ENCODE assay signal across 28 cellular contexts in the genomic region with DNA sequence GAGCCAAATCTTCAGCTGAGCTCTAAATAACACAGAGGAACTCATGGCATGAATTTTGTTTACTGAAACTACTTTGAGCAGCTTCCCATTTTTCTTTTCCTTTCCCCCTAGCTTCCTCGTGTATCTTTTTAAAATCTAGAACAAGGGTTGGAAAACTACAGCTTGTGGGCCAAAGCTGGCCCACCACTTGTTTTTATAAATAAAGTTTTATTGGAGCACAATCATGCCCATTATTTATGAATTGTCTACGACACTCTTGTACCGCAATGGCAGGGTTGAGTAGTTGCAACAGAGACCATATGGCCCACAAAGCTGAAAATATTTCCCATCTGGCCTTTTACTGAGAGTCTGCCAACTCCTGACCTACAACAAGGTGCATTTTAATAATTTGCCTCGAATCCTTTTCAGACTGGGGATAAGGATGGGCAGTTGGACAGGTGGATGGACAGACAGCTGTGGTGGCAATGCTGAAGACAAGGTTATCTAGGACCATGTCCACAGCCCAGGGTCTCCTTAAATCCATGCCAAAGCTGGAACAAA.
"Had no signal": no experiment of that assay in that cellular context is flagged by ENCODE, and none has a peak within 500 bp of the region (broad histone marks: within the 10 kb centered on the region; RNA-seq: fewer than 3 reads in every experiment).

No MANE protein-coding gene starts in this region.

- DNase-seq: activated CD4-positive, alpha-beta memory T cell treated with anti-CD3 and anti-CD28 coated beads for 36 hours; activated CD4-positive, alpha-beta T cell treated with anti-CD3 and anti-CD28 coated beads for 48 hours; activated CD8-positive, alpha-beta memory T cell treated with anti-CD3 and anti-CD28 coated beads, Interleukin-2, amount 50 U/mL, for 48 hours; activated gamma-delta T cell; activated naive CD4-positive, alpha-beta T cell treated with anti-CD3 and anti-CD28 coated beads, Interleukin-2, amount 10 ng/mL, durations not matched to agents 7 days and 5 days; activated naive CD8-positive, alpha-beta T cell treated with anti-CD3 and anti-CD28 coated beads, Interleukin-2, amount 10 ng/mL, durations not matched to agents 7 days and 5 days; activated T-cell treated with anti-CD3 and anti-CD28 coated beads, Interleukin-2, amount 50 U/mL, for 24 hours; endodermal cell; foreskin keratinocyte; heart left ventricle; hypothalamus; immature natural killer cell; kidney; left colon; mammary epithelial cell; midbrain; naive thymus-derived CD4-positive, alpha-beta T cell; pancreas; psoas muscle; stimulated activated CD4-positive, alpha-beta T cell treated with anti-CD3 and anti-CD28 coated beads, Interleukin-1b, Interleukin-23, amount 100 ng/mL, for 48 hours; stimulated activated CD4-positive, alpha-beta T cell treated with anti-CD3 and anti-CD28 coated beads, Interleukin-4, amount 100 ng/mL, for 4 hours; stimulated activated CD8-positive, alpha-beta memory T cell treated with anti-CD3 and anti-CD28 coated beads, Interleukin-4, amount 100 ng/mL, for 48 hours; stimulated activated naive B cell treated with anti-CD40 and anti-IgM and Interleukin-4, amounts not matched to agents 10 μg/mL and 1 μg/mL and 100 μg/mL, for 72 hours; stomach; thyroid gland; upper lobe of right lung had no signal

- H3K27me3 Mint-ChIP-seq: activated T-cell treated with anti-CD3 and anti-CD28 coated beads, Interleukin-2, amount 50 U/mL, for 24 hours had no signal

- H3K4me3 Mint-ChIP-seq: activated CD4-positive, alpha-beta memory T cell treated with anti-CD3 and anti-CD28 coated beads for 36 hours; activated naive CD4-positive, alpha-beta T cell treated with anti-CD3 and anti-CD28 coated beads, Interleukin-2, amount 10 ng/mL, durations not matched to agents 7 days and 5 days; activated naive CD8-positive, alpha-beta T cell treated with anti-CD3 and anti-CD28 coated beads, Interleukin-2, amount 10 ng/mL, durations not matched to agents 7 days and 5 days; activated T-cell treated with anti-CD3 and anti-CD28 coated beads, Interleukin-2, amount 50 U/mL, for 24 hours; brain; dendritic cell treated with granulocyte-macrophage colony-stimulating factor and Interleukin-4, amounts not matched to agents 40 ng/mL and 50 ng/mL, for 4 days; endodermal cell; immature natural killer cell; naive thymus-derived CD4-positive, alpha-beta T cell; stimulated activated naive B cell treated with anti-CD40 and anti-IgM and Interleukin-4, amounts not matched to agents 10 μg/mL and 1 μg/mL and 100 μg/mL, for 72 hours had no signal

- H3K9me3 Mint-ChIP-seq: activated CD4-positive, alpha-beta memory T cell treated with anti-CD3 and anti-CD28 coated beads for 36 hours; activated naive CD4-positive, alpha-beta T cell treated with anti-CD3 and anti-CD28 coated beads, Interleukin-2, amount 10 ng/mL, durations not matched to agents 7 days and 5 days; activated naive CD8-positive, alpha-beta T cell treated with anti-CD3 and anti-CD28 coated beads, Interleukin-2, amount 10 ng/mL, durations not matched to agents 7 days and 5 days; endodermal cell; immature natural killer cell had no signal

- H3K36me3 Mint-ChIP-seq: activated CD4-positive, alpha-beta memory T cell treated with anti-CD3 and anti-CD28 coated beads for 36 hours; activated naive CD4-positive, alpha-beta T cell treated with anti-CD3 and anti-CD28 coated beads, Interleukin-2, amount 10 ng/mL, durations not matched to agents 7 days and 5 days; activated naive CD8-positive, alpha-beta T cell treated with anti-CD3 and anti-CD28 coated beads, Interleukin-2, amount 10 ng/mL, durations not matched to agents 7 days and 5 days; brain had no signal

- H3K27ac Mint-ChIP-seq: activated CD4-positive, alpha-beta memory T cell treated with anti-CD3 and anti-CD28 coated beads for 36 hours; activated naive CD4-positive, alpha-beta T cell treated with anti-CD3 and anti-CD28 coated beads, Interleukin-2, amount 10 ng/mL, durations not matched to agents 7 days and 5 days; activated naive CD8-positive, alpha-beta T cell treated with anti-CD3 and anti-CD28 coated beads, Interleukin-2, amount 10 ng/mL, durations not matched to agents 7 days and 5 days; activated T-cell treated with anti-CD3 and anti-CD28 coated beads, Interleukin-2, amount 50 U/mL, for 24 hours; brain; endodermal cell; immature natural killer cell; stimulated activated naive B cell treated with anti-CD40 and anti-IgM and Interleukin-4, amounts not matched to agents 10 μg/mL and 1 μg/mL and 100 μg/mL, for 72 hours had no signal

- H3K4me1 Mint-ChIP-seq: activated naive CD4-positive, alpha-beta T cell treated with anti-CD3 and anti-CD28 coated beads, Interleukin-2, amount 10 ng/mL, durations not matched to agents 7 days and 5 days; activated naive CD8-positive, alpha-beta T cell treated with anti-CD3 and anti-CD28 coated beads, Interleukin-2, amount 10 ng/mL, durations not matched to agents 7 days and 5 days; endodermal cell; immature natural killer cell; naive thymus-derived CD4-positive, alpha-beta T cell; stimulated activated naive B cell treated with anti-CD40 and anti-IgM and Interleukin-4, amounts not matched to agents 10 μg/mL and 1 μg/mL and 100 μg/mL, for 72 hours had no signal
